ENCODE assay signal across 11 cellular contexts in the genomic region with DNA sequence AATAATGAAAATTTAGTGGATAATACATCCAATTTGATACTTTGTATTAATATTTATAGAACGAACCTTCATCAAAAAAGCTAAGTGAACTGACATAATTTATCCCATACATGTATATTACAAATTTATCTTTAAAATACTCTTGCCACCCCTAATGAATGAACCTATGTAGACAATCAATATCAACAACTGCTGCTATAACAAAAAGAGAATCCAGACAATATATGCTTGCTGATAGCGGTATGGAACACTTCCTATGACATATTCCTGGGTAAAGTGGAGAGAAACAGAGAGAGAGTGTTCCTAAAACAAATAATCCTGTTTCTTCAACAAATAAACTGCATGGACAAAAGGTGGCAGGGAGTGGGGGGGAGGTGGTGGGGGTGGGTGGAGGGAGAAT.
"Had no signal": no experiment of that assay in that cellular context is flagged by ENCODE, and none has a peak within 500 bp of the region (broad histone marks: within the 10 kb centered on the region; RNA-seq: fewer than 3 reads in every experiment).

No MANE protein-coding gene starts in this region.

- H3K9ac ChIP-seq: GM23248 had no signal

- H3K9me3 Mint-ChIP-seq: GM23338, H9, HFFc6 had no signal

- H3K4me1 Mint-ChIP-seq: GM23338, H9 had no signal

- H3K4me3 Mint-ChIP-seq: GM23338, H9, HFFc6 had no signal

- H3K4me1 ChIP-seq: HAP-1 had no signal

- FAIRE-seq: H1, H54 had no signal

- ATAC-seq: GM23338, HCT116 had no signal

- DNase-seq: GM23248, GOT3, H7, H9, HCEC 1CT, HFFc6 had no signal

- H3K4me3 ChIP-seq: GM23248, GM23338, HAP-1 had no signal

- H3K27ac Mint-ChIP-seq: GM23338, H9, HFFc6 had no signal

- H3K27ac ChIP-seq: GM23248 had no signal

- H3K9me3 ChIP-seq: HAP-1 had no signal

- H3K4me2 ChIP-seq: GM23338 had no signal

- H2AFZ ChIP-seq: GM23248, GM23338 had no signal
